8 cellular contexts compared by ENCODE assay signal in the genomic region with DNA sequence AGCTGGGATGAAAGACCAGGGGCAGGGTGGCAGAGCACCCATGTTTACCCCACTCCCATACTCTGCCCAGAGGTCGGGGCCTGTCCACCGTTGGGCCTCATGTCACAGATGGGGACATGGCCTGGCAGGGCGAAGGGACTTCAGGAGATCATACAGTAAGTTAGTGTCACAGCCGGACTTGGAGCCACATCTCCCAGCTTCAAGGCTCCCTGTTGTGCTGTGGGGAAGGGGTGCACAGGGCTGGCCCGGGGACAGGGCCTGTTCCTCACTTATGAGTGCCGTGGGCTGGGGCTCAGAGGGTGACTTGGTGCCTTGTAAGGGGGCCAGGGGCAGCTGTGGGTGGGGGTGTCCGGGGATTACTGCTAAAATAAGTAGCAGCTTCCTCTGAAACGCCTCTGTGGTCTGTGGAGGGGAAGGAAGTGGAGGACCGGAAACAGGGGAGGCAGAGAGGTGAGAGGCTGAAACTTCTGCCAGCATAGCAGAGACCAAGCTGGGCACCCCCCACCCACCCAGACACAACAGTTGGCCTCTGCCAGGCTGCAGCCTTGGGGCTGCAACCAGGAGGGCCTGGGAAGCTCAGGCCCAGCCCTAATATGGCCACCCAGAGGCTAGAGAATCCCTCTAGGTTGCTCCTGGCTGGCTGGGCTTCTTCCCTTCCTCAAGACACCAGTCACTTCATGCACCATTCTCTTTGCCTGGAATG. TPM values are rescaled to one million over a fixed set of nuclear protein-coding genes. Genes with fewer than 3 reads are reported as not detected.
DNase-seq lines count a peak whose midpoint lies in the region; ATAC-seq and TF ChIP-seq lines count a peak whose summit lies in the region.

No MANE protein-coding gene starts in this region.

- H3K9me3 Mint-ChIP-seq in IgD-negative memory B cell: peaks cover 0 to 4% (median 0%) of the 10 kb centered on the region in 3 donors

- TF ChIP-seq CTCF in GM12864 (IDR thresholded peaks at IDR 0.05; ENCODE audit: low read depth, low read length, missing control alignments): no peak

- no peak for ATAC-seq in left colon
- ATAC-seq in stimulated activated naive CD8-positive, alpha-beta T cell treated with anti-CD3 and anti-CD28 coated beads, Interleukin-15, Interleukin-2, amounts not matched to agents 100 U/mL and 50 U/mL, for 24 hours: peak; percentile 69

- intact Hi-C loops in left colon (cut with DNase I, micrococcal nuclease): no loop called here

- H3K27me3 Mint-ChIP-seq in IgD-negative memory B cell: no peaks in the 10 kb centered on the region

- no peaks in the 10 kb centered on the region for H3K36me3 Mint-ChIP-seq in IgD-negative memory B cell

- DNase-seq in GM12864 (ENCODE audit: low read depth) (peak; percentile 80), left colon (peak; percentile 49 to 52), NCI-H82 (lab: John Stamatoyannopoulos, UW) (no peak), COLO829 (ENCODE audit: low spot score) (no peak), DMS79 treated with DMSO at 0.1 percent for 48 hours (lab: John Stamatoyannopoulos, UW) (no peak)
- DNase-seq in activated CD8-positive, alpha-beta memory T cell treated with anti-CD3 and anti-CD28 coated beads, Interleukin-2, amount 50 U/mL, for 24 hours (ENCODE audit: extremely low read depth): peak; percentile 46
- peak; percentile 79 for DNase-seq in stimulated activated naive CD8-positive, alpha-beta T cell treated with anti-CD3 and anti-CD28 coated beads, Interleukin-15, Interleukin-2, amounts not matched to agents 100 U/mL and 50 U/mL, for 24 hours

- H3K4me3 ChIP-seq in GM12864 (ENCODE audit: low read depth, low read length): peak overlapping the region; percentile 13

- peak overlapping the region; percentile 89 to 99 (median 98) for H3K27ac Mint-ChIP-seq in IgD-negative memory B cell

- peak overlapping the region; percentile 61 to 90 (median 77) for H3K4me3 Mint-ChIP-seq in IgD-negative memory B cell

- H3K4me1 Mint-ChIP-seq in IgD-negative memory B cell: peaks cover 52 to 82% (median 71%) of the 10 kb centered on the region in 3 donors

RNA-seq across cellular contexts. Expression of gene NEK6, which starts 41.1 kb away (rescaled TPM):
- polyA plus RNA-seq in IgD-negative memory B cell: 76.2 TPM
- total RNA-seq in left colon: 10 to 100 TPM; 50.7 to 77.7 TPM

Comparison
In these comparisons a context has a peak if more than half of its experiments do, and no peak if none do; other contexts are left out.
1. DNase-seq: peak in GM12864 (single experiment), activated CD8-positive, alpha-beta memory T cell treated with anti-CD3 and anti-CD28 coated beads, Interleukin-2, amount 50 U/mL, for 24 hours (single experiment), left colon (2 of 2) and stimulated activated naive CD8-positive, alpha-beta T cell treated with anti-CD3 and anti-CD28 coated beads, Interleukin-15, Interleukin-2, amounts not matched to agents 100 U/mL and 50 U/mL, for 24 hours (single experiment); none in NCI-H82 (single experiment), COLO829 (single experiment) and DMS79 treated with DMSO at 0.1 percent for 48 hours (single experiment).